8 cellular contexts compared by ENCODE assay signal in genomic region chr3:66138336-66139234, GRCh38.
DNase-seq lines count a peak whose midpoint lies in the region; FAIRE-seq and TF ChIP-seq lines count a peak whose summit lies in the region.

No MANE protein-coding gene starts in this region.

- H3K4me3 ChIP-seq in fibroblast of mammary gland (ENCODE audit: control insufficient read depth, low read depth, low read length), result no peak overlapping the region

- FAIRE-seq in GM18507 (lab: Jason Lieb, UNC), result peak; percentile 47

- no peaks in the 10 kb centered on the region for H3K9me3 Mint-ChIP-seq in neural crest cell
- no peaks in the 10 kb centered on the region for H3K9me3 Mint-ChIP-seq in immature natural killer cell

- H3K27me3 Mint-ChIP-seq in neural crest cell (ENCODE audit: low read depth) (no peaks in the 10 kb centered on the region), immature natural killer cell (ENCODE audit: low read depth in 3 of 3) (peaks cover 4 to 10% (median 7%) of the 10 kb centered on the region in 3 donors)

- peak; percentile 13 to 19 for DNase-seq in AML-193 (lab: John Stamatoyannopoulos, UW)
- DNase-seq in GM18507 (ENCODE audit: extremely low spot score, insufficient read length, low read depth), result no peak
- peak; percentile 15 for DNase-seq in MV-4-11 (lab: John Stamatoyannopoulos, UW)
- peak; percentile 64 for DNase-seq in SW480 (ENCODE audit: low spot score)
- DNase-seq in fibroblast of mammary gland (ENCODE audit: low read depth), result peak; percentile 79
- peak; percentile 42 for DNase-seq in neural crest cell (ENCODE audit: low read depth, low spot score)
- no peak for DNase-seq in NCI-H1048 (lab: John Stamatoyannopoulos, UW)
- no peak for DNase-seq in immature natural killer cell

- H3K4me1 Mint-ChIP-seq in neural crest cell (peaks cover 15% of the 10 kb centered on the region), immature natural killer cell (no peaks in the 10 kb centered on the region)

- H3K27ac Mint-ChIP-seq in neural crest cell (ENCODE audit: unreplicated experiment), result peak overlapping the region; percentile 70
- no peak overlapping the region for H3K27ac Mint-ChIP-seq in immature natural killer cell

- H3K4me3 Mint-ChIP-seq in neural crest cell, result no peak overlapping the region
- H3K4me3 Mint-ChIP-seq in immature natural killer cell, result no peak overlapping the region

- TF ChIP-seq CTCF in fibroblast of mammary gland (conservative IDR thresholded peaks at IDR 0.05; ENCODE audit: control insufficient read depth, insufficient read depth, low read depth, low read length) (peak; percentile 93), neural crest cell (conservative IDR thresholded peaks at IDR 0.05) (peak; percentile 87)

- no peaks in the 10 kb centered on the region for H3K36me3 Mint-ChIP-seq in neural crest cell (ENCODE audit: low read depth)
- no peaks in the 10 kb centered on the region for H3K36me3 Mint-ChIP-seq in immature natural killer cell

Comparison
In these comparisons a context has a peak if more than half of its experiments do, and no peak if none do; other contexts are left out.
1. DNase-seq: peak in AML-193 (2 of 2), MV-4-11 (single experiment), SW480 (single experiment), fibroblast of mammary gland (single experiment) and neural crest cell (single experiment); none in GM18507 (single experiment), NCI-H1048 (single experiment) and immature natural killer cell (0 of 3).